ENCODE assay signal across 8 cellular contexts in genomic region chr5:159206818-159207217, GRCh38. TPM values are rescaled to one million over a fixed set of nuclear protein-coding genes. Genes with fewer than 3 reads are reported as not detected.
DNase-seq lines count a peak whose midpoint lies in the region; ATAC-seq, FAIRE-seq and TF ChIP-seq lines count a peak whose summit lies in the region.

No MANE protein-coding gene starts in this region.

- no peak overlapping the region for H2BK15ac ChIP-seq in H9 (ENCODE audit: low read depth, low read length)

- H3K4me3 ChIP-seq in AG10803 (ENCODE audit: low read length) (peak overlapping the region; percentile 87), Karpas-422 (ENCODE audit: low read length) (peak overlapping the region; percentile 84), bronchial epithelial cell (ENCODE audit: low read depth, low read length) (peak overlapping the region; percentile 94)
- H3K4me3 ChIP-seq in naive thymus-derived CD4-positive, alpha-beta T cell (ENCODE audit: low read length): peak overlapping the region; percentile 88

- H3K18ac ChIP-seq in H9 (ENCODE audit: insufficient read length, low read depth, low read length): no peak overlapping the region

- H3K27me3 ChIP-seq in Karpas-422 (ENCODE audit: low read length) (no peaks in the 10 kb centered on the region), bronchial epithelial cell (ENCODE audit: control insufficient read depth, insufficient read depth, low read length) (no peaks in the 10 kb centered on the region), H9 (ENCODE audit: insufficient read depth, low read length) (peaks cover 4% of the 10 kb centered on the region; the same call in 1 of the 2 replicates)
- no peaks in the 10 kb centered on the region for H3K27me3 ChIP-seq in naive thymus-derived CD4-positive, alpha-beta T cell (ENCODE audit: control insufficient read depth in 2 of 2, insufficient read depth in 2 of 2, low read length in 2 of 2)

- H2AK5ac ChIP-seq in H9 (ENCODE audit: insufficient read length, low read length): no peak overlapping the region

- H3K27ac Mint-ChIP-seq in naive thymus-derived CD4-positive, alpha-beta T cell: peak overlapping the region; percentile 91 to 98 (median 96)
- no peak overlapping the region for H3K27ac Mint-ChIP-seq in H9

- no peak overlapping the region for H2AFZ ChIP-seq in Karpas-422 (ENCODE audit: low read length)
- H2AFZ ChIP-seq in H9 (ENCODE audit: low read length): no peak overlapping the region

- H2BK12ac ChIP-seq in H9 (ENCODE audit: insufficient read length, low read depth, low read length): no peak overlapping the region

- H2BK120ac ChIP-seq in H9 (ENCODE audit: low read depth, low read length, poor library complexity, severe bottlenecking): no peak overlapping the region

- peak overlapping the region; percentile 85 to 99 (median 96) for H3K4me3 Mint-ChIP-seq in naive thymus-derived CD4-positive, alpha-beta T cell
- H3K4me3 Mint-ChIP-seq in H9: peak overlapping the region in 1 of 2 experiments; percentile 97

- CTCF ChIA-PET in naive thymus-derived CD4-positive, alpha-beta T cell (lab: Charles Lee): interaction anchor here (0.8 to 1.9 kb wide), 5 partner anchors 9 to 780 kb away, joined by 3 to 8 read pairs (median 3); no protein-coding TSS in a partner anchor

- FAIRE-seq in bronchial epithelial cell (lab: Jason Lieb, UNC) (no peak), frontal cortex (lab: Jason Lieb, UNC) (no peak)

- no peak overlapping the region for H4K91ac ChIP-seq in H9 (ENCODE audit: insufficient read length, low read depth, low read length)

- H3K9ac ChIP-seq in Karpas-422 (ENCODE audit: low read length) (peak overlapping the region; percentile 83), H9 (ENCODE audit: extremely low read depth, insufficient read length, low read length) (no peak overlapping the region)

- no peaks in the 10 kb centered on the region for H3K9me3 ChIP-seq in Karpas-422 (ENCODE audit: low read length)
- no peaks in the 10 kb centered on the region for H3K9me3 ChIP-seq in naive thymus-derived CD4-positive, alpha-beta T cell (ENCODE audit: control insufficient read depth in 2 of 3, low read length in 3 of 3)
- H3K9me3 ChIP-seq in H9 (ENCODE audit: control insufficient read depth, low read depth, low read length): no peaks in the 10 kb centered on the region

- H3T11ph ChIP-seq in H9 (ENCODE audit: low read length): no peak overlapping the region

- H3K9me2 ChIP-seq in Karpas-422 (replicated peaks; ENCODE audit: insufficient read depth, low read length): no peaks in the 10 kb centered on the region

- no peak for ATAC-seq in naive thymus-derived CD4-positive, alpha-beta T cell

- H3K9me3 Mint-ChIP-seq in naive thymus-derived CD4-positive, alpha-beta T cell: peaks cover 0 to 4% (median 0%) of the 10 kb centered on the region in 11 donors
- 0 out of 5 replicates have a peak, but pooled peaks cover 0 to 2% of the 10 kb centered on the region in 2 experiments for H3K9me3 Mint-ChIP-seq in H9

- H4K20me1 ChIP-seq in Karpas-422 (ENCODE audit: insufficient read depth, low read depth, low read length) (no peaks in the 10 kb centered on the region), H9 (ENCODE audit: control insufficient read depth, insufficient read depth, insufficient read length) (no peaks in the 10 kb centered on the region)

- H3K79me1 ChIP-seq in H9 (ENCODE audit: insufficient read depth, low read depth, low read length, poor library complexity, severe bottlenecking): peaks cover 4% of the 10 kb centered on the region

- H3K4ac ChIP-seq in H9 (ENCODE audit: low read depth, low read length): no peak overlapping the region

- H3K56ac ChIP-seq in H9 (ENCODE audit: insufficient read length, low read depth, low read length): no peak overlapping the region

- H3K4me1 ChIP-seq in Karpas-422 (ENCODE audit: low read length) (peaks cover 51% of the 10 kb centered on the region), H9 (ENCODE audit: insufficient read depth, low read length) (peaks cover 6% of the 10 kb centered on the region; the same call in 1 of the 2 replicates)
- peaks cover 32 to 48% of the 10 kb centered on the region in 2 donors for H3K4me1 ChIP-seq in naive thymus-derived CD4-positive, alpha-beta T cell (ENCODE audit: control insufficient read depth in 2 of 2, insufficient read depth in 2 of 2, low read length in 2 of 2)

- peaks cover 4 to 28% (median 7%) of the 10 kb centered on the region in 5 donors for H3K36me3 Mint-ChIP-seq in naive thymus-derived CD4-positive, alpha-beta T cell
- peaks cover 2 to 4% (median 2%) of the 10 kb centered on the region in 3 experiments; a peak in 2 of 7 replicates for H3K36me3 Mint-ChIP-seq in H9 (ENCODE audit: insufficient read depth in 1 of 3, low read depth in 3 of 3)

- H3K27ac ChIP-seq in Karpas-422 (ENCODE audit: low read length): peak overlapping the region; percentile 91
- H3K27ac ChIP-seq in naive thymus-derived CD4-positive, alpha-beta T cell (ENCODE audit: low read depth, low read length): peak overlapping the region; percentile 88
- no peak overlapping the region for H3K27ac ChIP-seq in H9 (ENCODE audit: insufficient read length, low read depth, low read length)

- H3K23me2 ChIP-seq in H9 (ENCODE audit: insufficient read length, low read depth, low read length, poor library complexity, severe bottlenecking): peaks cover 16% of the 10 kb centered on the region

- no peak overlapping the region for H2BK5ac ChIP-seq in H9 (ENCODE audit: insufficient read length, low read length)

- POLR2A ChIA-PET in naive thymus-derived CD4-positive, alpha-beta T cell (lab: Charles Lee): interaction anchor here (0.7 to 3.0 kb wide), 5 partner anchors 8 to 802 kb away, joined by 3 to 41 read pairs (median 13); partner anchors contain the start of genes TTC1 and UBLCP1

- H3K14ac ChIP-seq in H9 (ENCODE audit: insufficient read depth, low read length): no peak overlapping the region

- TF ChIP-seq CTCF in AG10803 (conservative IDR thresholded peaks at IDR 0.05; ENCODE audit: low read length): no peak
- no peak for TF ChIP-seq CTCF in bronchial epithelial cell (IDR thresholded peaks at IDR 0.05; ENCODE audit: insufficient read depth, low read length, severe bottlenecking)
- no peak for TF ChIP-seq CTCF in H9 (conservative IDR thresholded peaks at IDR 0.05)

- H4K5ac ChIP-seq in H9 (ENCODE audit: insufficient read length, low read depth, low read length): no peak overlapping the region

- H3K23ac ChIP-seq in H9 (ENCODE audit: insufficient read length, low read depth, low read length): no peak overlapping the region

- WGBS in H9 (ENCODE audit: extremely low coverage, insufficient read length, low lambda C conversion rate): no CpG with 5 or more reads among the region's 2 CpGs

- H3K4me2 ChIP-seq in Karpas-422 (ENCODE audit: low read depth, low read length, poor library complexity, severe bottlenecking): peak overlapping the region; percentile 97
- H3K4me2 ChIP-seq in H9 (ENCODE audit: insufficient read depth, insufficient read length, low read length): no peak overlapping the region

- no peak overlapping the region for H2BK20ac ChIP-seq in H9 (ENCODE audit: low read depth, low read length, poor library complexity, severe bottlenecking)

- intact Hi-C loops in naive thymus-derived CD4-positive, alpha-beta T cell (cut with micrococcal nuclease): loop anchor here (1.0 to 10.0 kb wide), 6 partner anchors 9 to 1942 kb away; partner anchors contain the start of genes CYFIP2 (in 1 of the 2) and PTTG1 (in 1 of the 2)

- no peaks in the 10 kb centered on the region for H3K27me3 Mint-ChIP-seq in naive thymus-derived CD4-positive, alpha-beta T cell
- H3K27me3 Mint-ChIP-seq in H9 (ENCODE audit: low read depth): peaks cover 11% of the 10 kb centered on the region

- no peak overlapping the region for H4K8ac ChIP-seq in H9 (replicated peaks; ENCODE audit: insufficient read length, low read depth, low read length)

- peaks cover 26% of the 10 kb centered on the region for H3K36me3 ChIP-seq in Karpas-422 (ENCODE audit: insufficient read depth, low read length)
- H3K36me3 ChIP-seq in bronchial epithelial cell (ENCODE audit: control insufficient read depth, insufficient read depth, low read length): peaks cover 6% of the 10 kb centered on the region
- peaks cover 0 to 4% (median 0%) of the 10 kb centered on the region in 3 experiments for H3K36me3 ChIP-seq in naive thymus-derived CD4-positive, alpha-beta T cell (ENCODE audit: control insufficient read depth in 2 of 3, insufficient read depth in 3 of 3, low read length in 3 of 3)

- peaks cover 78% of the 10 kb centered on the region for H3K79me2 ChIP-seq in Karpas-422 (ENCODE audit: low read length)
- peaks cover 9% of the 10 kb centered on the region; the same call in 1 of the 2 replicates for H3K79me2 ChIP-seq in H9 (ENCODE audit: insufficient read depth, low read length)

- peaks cover 63 to 80% (median 71%) of the 10 kb centered on the region in 7 donors for H3K4me1 Mint-ChIP-seq in naive thymus-derived CD4-positive, alpha-beta T cell
- peaks cover 42 to 52% of the 10 kb centered on the region in 2 experiments for H3K4me1 Mint-ChIP-seq in H9

- DNase-seq in AG10803 (ENCODE audit: low read depth) (no peak), Karpas-422 (peak; percentile 54), bronchial epithelial cell (ENCODE audit: low read depth) (no peak), Kasumi-1 (lab: John Stamatoyannopoulos, UW) (no peak), frontal cortex (ENCODE audit: low spot score in 2 of 2) (no peak), H9 (no peak)
- no peak for DNase-seq in naive thymus-derived CD4-positive, alpha-beta T cell
- no peak for DNase-seq in activated CD8-positive, alpha-beta memory T cell treated with anti-CD3 and anti-CD28 coated beads, Interleukin-2, amount 50 U/mL, for 48 hours

RNA-seq across cellular contexts. Expression of gene RNF145, which starts 2.5 kb away (rescaled TPM):
- total RNA-seq in Karpas-422 (2014; rRNA removed; shearing (Covaris generic); ENCODE audit: low replicate concordance): 68.7 and 113 TPM in 2 replicates
- total RNA-seq in bronchial epithelial cell (84.2 and 160 TPM in 2 replicates), frontal cortex (124 TPM), H9 (2021) (59.1 and 61.4 TPM in 2 replicates)
- total RNA-seq in naive thymus-derived CD4-positive, alpha-beta T cell: 100 to 1,000 TPM in 1 of 5 experiments, 10 to 100 TPM in 4; 51.8 to 142 (median 70.6) TPM
- polyA plus RNA-seq in naive thymus-derived CD4-positive, alpha-beta T cell: 10 to 100 TPM; 10.8 to 12.6 TPM

RNA-seq across cellular contexts. Expression of gene UBLCP1, which starts 56.3 kb away (rescaled TPM):
- 15.8 and 36.2 TPM in 2 replicates for total RNA-seq in Karpas-422 (2014; rRNA removed; shearing (Covaris generic); ENCODE audit: low replicate concordance)
- total RNA-seq in bronchial epithelial cell: 14.5 and 39.3 TPM in 2 replicates
- total RNA-seq in naive thymus-derived CD4-positive, alpha-beta T cell: 10 to 100 TPM; 18.2 to 30.9 (median 30.2) TPM
- polyA plus RNA-seq in naive thymus-derived CD4-positive, alpha-beta T cell: 10 to 100 TPM; 57.1 to 62.2 TPM
- 17.1 TPM for total RNA-seq in frontal cortex
- total RNA-seq in H9 (2021): 37.9 and 39.0 TPM in 2 replicates

Comparison
In these comparisons a context has a peak if more than half of its experiments do, and no peak if none do; other contexts are left out.
1. H3K27ac Mint-ChIP-seq: peak in naive thymus-derived CD4-positive, alpha-beta T cell (9 of 9); none in H9 (0 of 3).
2. Peak in every context shown above with its lines, with median percentiles within 50 percentile points of each other: H3K4me3 ChIP-seq.